Comparison of ENCODE assay signal across 8 cellular contexts in genomic region chr7:101217388-101218235, GRCh38. TPM values are rescaled to one million over a fixed set of nuclear protein-coding genes. Genes with fewer than 3 reads are reported as not detected.
A peak's percentile ranks its signal among the peaks of the same experiment; 100 is the strongest.
DNase-seq lines count a peak whose midpoint lies in the region; ATAC-seq and TF ChIP-seq lines count a peak whose summit lies in the region.

PLOD3 (minus strand) TSS chr7:101217581; CDS start chr7:101217274, 307 bp downstream.
ZNHIT1 (plus strand) TSS chr7:101218165; CDS start chr7:101218196, 31 bp downstream.

- CTCF ChIA-PET in RWPE1 (lab: Yijun Ruan, JAX) = interaction anchor here (0.6 to 2.1 kb wide), 7 partner anchors 23 to 525 kb away, joined by 3 to 20 read pairs (median 4); no protein-coding TSS in a partner anchor
- CTCF ChIA-PET in naive thymus-derived CD4-positive, alpha-beta T cell (lab: Charles Lee) = interaction anchor here (1.1 to 3.5 kb wide), 5 partner anchors 13 to 134 kb away, joined by 3 to 30 read pairs (median 7); partner anchors contain the start of gene FIS1

- peak within 1 kb of the TSS; percentile 96 for H3K4me3 ChIP-seq in LNCaP clone FGC (ENCODE audit: low read depth, low read length)
- peak within 1 kb of the TSS; percentile 88 to 98 (median 94) for H3K4me3 ChIP-seq in fibroblast of lung (replicated peaks in 1 of 4; ENCODE audit: control extremely low read depth in 1 of 4, insufficient read depth in 1 of 4, low read depth in 3 of 4, low read length in 4 of 4)
- peak within 1 kb of the TSS; percentile 70 for H3K4me3 ChIP-seq in naive thymus-derived CD4-positive, alpha-beta T cell (ENCODE audit: low read length)

- intact Hi-C loops in naive thymus-derived CD4-positive, alpha-beta T cell (cut with micrococcal nuclease) = loop anchor here (1.0 to 5.0 kb wide), 11 partner anchors 27 to 1145 kb away; partner anchors contain the start of genes AP1S1 (in 2 of the 2), IFT22 (in 2 of the 2), VGF (in 2 of the 2) and MEPCE (in 1 of the 2)

- H4K20me1 ChIP-seq in fibroblast of lung (ENCODE audit: control insufficient read depth, extremely low read depth, insufficient read depth, low read length) = no peaks in the 10 kb centered on the region

- peak within 1 kb of the TSS; percentile 93 for H3K27ac Mint-ChIP-seq in activated T-helper 17 cell treated with anti-CD3 and anti-CD28 coated beads, Interleukin-2, amount 50 U/mL, for 72 hours
- peak within 1 kb of the TSS; percentile 88 to 96 (median 93) for H3K27ac Mint-ChIP-seq in naive thymus-derived CD4-positive, alpha-beta T cell
- peak within 1 kb of the TSS; percentile 96 for H3K27ac Mint-ChIP-seq in stimulated activated naive B cell treated with anti-CD40 and anti-IgM and Interleukin-4, amounts not matched to agents 10 μg/mL and 1 μg/mL and 100 μg/mL, for 72 hours

- peaks cover 10% of the 10 kb centered on the region for H3K4me1 ChIP-seq in fibroblast of lung (ENCODE audit: control insufficient read depth, extremely low read depth, insufficient read depth, low read length)
- H3K4me1 ChIP-seq in naive thymus-derived CD4-positive, alpha-beta T cell (ENCODE audit: control insufficient read depth in 2 of 2, insufficient read depth in 2 of 2, low read length in 2 of 2) = peaks cover 15% of the 10 kb centered on the region in 2 donors

- peak; percentile 83 for ATAC-seq in activated T-helper 17 cell treated with anti-CD3 and anti-CD28 coated beads, Interleukin-2, amount 50 U/mL, for 72 hours (replicated peaks)
- ATAC-seq in naive thymus-derived CD4-positive, alpha-beta T cell = peak; percentile 85
- ATAC-seq in stimulated activated naive B cell treated with anti-CD40 and anti-IgM and Interleukin-4, amounts not matched to agents 10 μg/mL and 1 μg/mL and 100 μg/mL, for 72 hours (replicated peaks) = peak; percentile 78 to 87

- H3K27me3 ChIP-seq in fibroblast of lung (ENCODE audit: control insufficient read depth, insufficient read depth, low read length) = no peaks in the 10 kb centered on the region
- no peaks in the 10 kb centered on the region for H3K27me3 ChIP-seq in naive thymus-derived CD4-positive, alpha-beta T cell (ENCODE audit: control insufficient read depth in 2 of 2, insufficient read depth in 2 of 2, low read length in 2 of 2)

- no peaks in the 10 kb centered on the region for H3K9me3 Mint-ChIP-seq in activated T-helper 17 cell treated with anti-CD3 and anti-CD28 coated beads, Interleukin-2, amount 50 U/mL, for 72 hours
- H3K9me3 Mint-ChIP-seq in naive thymus-derived CD4-positive, alpha-beta T cell = no peaks in the 10 kb centered on the region
- H3K9me3 Mint-ChIP-seq in stimulated activated naive B cell treated with anti-CD40 and anti-IgM and Interleukin-4, amounts not matched to agents 10 μg/mL and 1 μg/mL and 100 μg/mL, for 72 hours = no peaks in the 10 kb centered on the region

- peak; percentile 100 for DNase-seq in Daoy (ENCODE audit: low read depth)
- peak; percentile 82 for DNase-seq in GOT3 (lab: John Stamatoyannopoulos, UW)
- peak; percentile 93 for DNase-seq in LNCaP clone FGC (ENCODE audit: low read depth)
- DNase-seq in RWPE1 (ENCODE audit: low spot score) = peak; percentile 98
- DNase-seq in fibroblast of lung (ENCODE audit: low read depth in 2 of 2) = peak; percentile 93 to 98
- peak; percentile 86 to 97 (median 94) for DNase-seq in naive thymus-derived CD4-positive, alpha-beta T cell
- peak; percentile 91 for DNase-seq in stimulated activated naive B cell treated with anti-CD40 and anti-IgM and Interleukin-4, amounts not matched to agents 10 μg/mL and 1 μg/mL and 100 μg/mL, for 72 hours

- no peaks in the 10 kb centered on the region for H3K9me3 ChIP-seq in fibroblast of lung (ENCODE audit: control insufficient read depth, insufficient read depth, low read depth, low read length)
- H3K9me3 ChIP-seq in naive thymus-derived CD4-positive, alpha-beta T cell (ENCODE audit: control insufficient read depth in 2 of 3, low read length in 3 of 3) = no peaks in the 10 kb centered on the region

- no peaks in the 10 kb centered on the region for H3K27me3 Mint-ChIP-seq in activated T-helper 17 cell treated with anti-CD3 and anti-CD28 coated beads, Interleukin-2, amount 50 U/mL, for 72 hours
- H3K27me3 Mint-ChIP-seq in naive thymus-derived CD4-positive, alpha-beta T cell = no peaks in the 10 kb centered on the region
- no peaks in the 10 kb centered on the region for H3K27me3 Mint-ChIP-seq in stimulated activated naive B cell treated with anti-CD40 and anti-IgM and Interleukin-4, amounts not matched to agents 10 μg/mL and 1 μg/mL and 100 μg/mL, for 72 hours

- peak; percentile 7; the same call in 1 of the 2 replicates for TF ChIP-seq CTCF in LNCaP clone FGC (IDR thresholded peaks at IDR 0.05; ENCODE audit: control insufficient read depth, extremely low read depth, insufficient read depth)
- no peak; the same call in 1 of the 2 replicates for TF ChIP-seq CTCF in RWPE1 (conservative IDR thresholded peaks at IDR 0.05; ENCODE audit: low read depth)
- no peak for TF ChIP-seq CTCF in fibroblast of lung (conservative IDR thresholded peaks at IDR 0.05 in 1 of 2, IDR thresholded peaks at IDR 0.05 in 1 of 2; ENCODE audit: low read depth in 1 of 2, low read length in 2 of 2)

- POLR2A ChIA-PET in RWPE1 (lab: Yijun Ruan, JAX; ENCODE audit: low non-redundant PET) = interaction anchor here (0.5 to 1.5 kb wide), 7 partner anchors 15 to 396 kb away, joined by 3 to 6 read pairs (median 3); partner anchors contain the start of gene CLDN15
- POLR2A ChIA-PET in naive thymus-derived CD4-positive, alpha-beta T cell (lab: Charles Lee) = interaction anchor here (0.5 to 3.2 kb wide), 17 partner anchors 9 to 1835 kb away, joined by 3 to 61 read pairs (median 5); partner anchors contain the start of genes FBXO24, FIS1, IFT22 and LRCH4

- H3K4me3 Mint-ChIP-seq in activated T-helper 17 cell treated with anti-CD3 and anti-CD28 coated beads, Interleukin-2, amount 50 U/mL, for 72 hours = peak within 1 kb of the TSS; percentile 95
- peak within 1 kb of the TSS; percentile 89 to 97 (median 96) for H3K4me3 Mint-ChIP-seq in naive thymus-derived CD4-positive, alpha-beta T cell
- H3K4me3 Mint-ChIP-seq in stimulated activated naive B cell treated with anti-CD40 and anti-IgM and Interleukin-4, amounts not matched to agents 10 μg/mL and 1 μg/mL and 100 μg/mL, for 72 hours = peak within 1 kb of the TSS; percentile 92 to 98

- peaks cover 66% of the 10 kb centered on the region for H3K36me3 Mint-ChIP-seq in activated T-helper 17 cell treated with anti-CD3 and anti-CD28 coated beads, Interleukin-2, amount 50 U/mL, for 72 hours (ENCODE audit: low read depth)
- H3K36me3 Mint-ChIP-seq in naive thymus-derived CD4-positive, alpha-beta T cell = peaks cover 0 to 19% (median 0%) of the 10 kb centered on the region in 5 donors
- H3K36me3 Mint-ChIP-seq in stimulated activated naive B cell treated with anti-CD40 and anti-IgM and Interleukin-4, amounts not matched to agents 10 μg/mL and 1 μg/mL and 100 μg/mL, for 72 hours = peaks cover 26 to 40% of the 10 kb centered on the region in 2 donors

- peaks cover 16% of the 10 kb centered on the region for H3K36me3 ChIP-seq in fibroblast of lung (ENCODE audit: control insufficient read depth, insufficient read depth, low read length)
- H3K36me3 ChIP-seq in naive thymus-derived CD4-positive, alpha-beta T cell (ENCODE audit: control insufficient read depth in 2 of 3, insufficient read depth in 3 of 3, low read length in 3 of 3) = peaks cover 0 to 25% (median 0%) of the 10 kb centered on the region in 3 experiments

- peak within 1 kb of the TSS; percentile 97 for H3K4me2 ChIP-seq in fibroblast of lung (ENCODE audit: extremely low read depth, insufficient read depth, low read length)

- peak within 1 kb of the TSS; percentile 96 for H2AFZ ChIP-seq in fibroblast of lung (ENCODE audit: low read length)

- H3K27ac ChIP-seq in RWPE1 (peak within 1 kb of the TSS; percentile 97), fibroblast of lung (ENCODE audit: insufficient read depth, low read length) (peak within 1 kb of the TSS; percentile 98)
- H3K27ac ChIP-seq in naive thymus-derived CD4-positive, alpha-beta T cell (ENCODE audit: low read depth, low read length) = peak within 1 kb of the TSS; percentile 87

- H3K9ac ChIP-seq in fibroblast of lung (ENCODE audit: insufficient read depth, low read length) = peak within 1 kb of the TSS; percentile 82

- peaks cover 11% of the 10 kb centered on the region for H3K4me1 Mint-ChIP-seq in activated T-helper 17 cell treated with anti-CD3 and anti-CD28 coated beads, Interleukin-2, amount 50 U/mL, for 72 hours
- H3K4me1 Mint-ChIP-seq in naive thymus-derived CD4-positive, alpha-beta T cell = peaks cover 27 to 54% (median 46%) of the 10 kb centered on the region in 7 donors
- H3K4me1 Mint-ChIP-seq in stimulated activated naive B cell treated with anti-CD40 and anti-IgM and Interleukin-4, amounts not matched to agents 10 μg/mL and 1 μg/mL and 100 μg/mL, for 72 hours = peaks cover 26 to 41% of the 10 kb centered on the region in 2 donors

- peaks cover 33% of the 10 kb centered on the region for H3K79me2 ChIP-seq in fibroblast of lung (ENCODE audit: control insufficient read depth, insufficient read depth, low read length)

RNA-seq across cellular contexts. Expression of gene PLOD3, which starts in this region (rescaled TPM):
- 107 and 139 TPM in 2 replicates for total RNA-seq in Daoy (2014; rRNA removed; shearing (Covaris generic))
- total RNA-seq in activated T-helper 17 cell treated with anti-CD3 and anti-CD28 coated beads, Interleukin-2, amount 50 U/mL, for 72 hours = 10 to 100 TPM; 55.6 to 69.6 TPM
- total RNA-seq in fibroblast of lung = 52.4 and 89.0 TPM in 2 replicates
- polyA plus RNA-seq in fibroblast of lung = 86.0 and 106 TPM in 2 replicates
- 106 and 144 TPM in 2 replicates for polyA plus RNA-seq in fibroblast of lung (2012)
- polyA minus RNA-seq in fibroblast of lung (ENCODE audit: low replicate concordance) = 163 and 209 TPM in 2 replicates
- 10 to 100 TPM; 18.5 to 88.4 (median 44.2) TPM for total RNA-seq in naive thymus-derived CD4-positive, alpha-beta T cell
- 10 to 100 TPM; 15.7 to 25.4 TPM for polyA plus RNA-seq in naive thymus-derived CD4-positive, alpha-beta T cell

RNA-seq across cellular contexts. Expression of gene ZNHIT1, which starts in this region (rescaled TPM):
- total RNA-seq in Daoy (2014; rRNA removed; shearing (Covaris generic)) = 271 and 277 TPM in 2 replicates
- 10 to 100 TPM; 49.3 to 56.8 TPM for total RNA-seq in activated T-helper 17 cell treated with anti-CD3 and anti-CD28 coated beads, Interleukin-2, amount 50 U/mL, for 72 hours
- 62.1 and 62.9 TPM in 2 replicates for total RNA-seq in fibroblast of lung
- 33.9 and 36.6 TPM in 2 replicates for polyA plus RNA-seq in fibroblast of lung
- polyA plus RNA-seq in fibroblast of lung (2012) = 80.0 and 80.5 TPM in 2 replicates
- 14.4 and 21.7 TPM in 2 replicates for polyA minus RNA-seq in fibroblast of lung (ENCODE audit: low replicate concordance)
- total RNA-seq in naive thymus-derived CD4-positive, alpha-beta T cell = 10 to 100 TPM; 32.1 to 72.1 (median 37.6) TPM
- 10 to 100 TPM; 39.9 to 57.3 TPM for polyA plus RNA-seq in naive thymus-derived CD4-positive, alpha-beta T cell

Comparison
In these comparisons a context has a peak if more than half of its experiments do, and no peak if none do; other contexts are left out.
1. Peak in every context shown above with its lines: DNase-seq, ATAC-seq, H3K4me3 ChIP-seq and H3K27ac ChIP-seq.